Comparison of ENCODE assay signal across 23 cellular contexts in the genomic region with DNA sequence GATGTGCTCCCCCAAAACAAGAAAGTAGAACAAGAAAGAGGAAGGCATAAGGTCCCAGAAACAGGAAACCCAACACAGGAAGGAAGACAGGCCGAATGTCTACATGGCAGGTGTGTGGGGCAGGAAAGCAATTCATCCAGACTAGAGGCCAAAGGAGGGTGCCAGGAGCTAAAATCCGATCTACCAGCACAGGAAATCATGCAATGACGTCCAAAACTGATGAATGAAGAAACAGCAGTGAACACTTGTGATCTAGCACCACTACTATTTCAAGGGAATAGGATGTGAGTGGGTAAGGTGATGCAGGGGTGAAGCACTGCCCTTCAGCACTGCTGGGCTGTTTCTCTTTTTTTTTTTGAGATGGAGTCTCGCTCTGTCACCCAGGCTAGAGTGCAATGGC. TPM values are rescaled to one million over a fixed set of nuclear protein-coding genes. Genes with fewer than 3 reads are reported as not detected.
DNase-seq lines count a peak whose midpoint lies in the region; ATAC-seq, FAIRE-seq and TF ChIP-seq lines count a peak whose summit lies in the region.
"Had no signal": no experiment of that assay in that cellular context is flagged by ENCODE, and none has a peak within 500 bp of the region (broad histone marks: within the 10 kb centered on the region; RNA-seq: fewer than 3 reads in every experiment).

No MANE protein-coding gene starts in this region.

- no peak overlapping the region for H3K9ac ChIP-seq in endothelial cell of umbilical vein (replicated peaks; ENCODE audit: extremely low read depth, insufficient read depth, low read length)

- H2AFZ ChIP-seq in endothelial cell of umbilical vein (ENCODE audit: low read depth, low read length), result no peak overlapping the region

- BruUV-seq in endothelial cell of umbilical vein (replicated peaks; lab: Mats Ljungman, UMichigan), result no TSS peak

- CTCF ChIA-PET in endothelial cell of umbilical vein (lab: Charles Lee), result interaction anchor here (1.1 to 2.7 kb wide), 2 partner anchors 11 to 115 kb away, joined by 4 to 5 read pairs; no protein-coding TSS in a partner anchor

- no peak overlapping the region for H3K27ac ChIP-seq in CD4-positive, CD25-positive, alpha-beta regulatory T cell (ENCODE audit: insufficient read depth, low read length, poor library complexity, severe bottlenecking)
- H3K27ac ChIP-seq in endothelial cell of umbilical vein (ENCODE audit: insufficient read depth, low read depth, low read length), result peak overlapping the region; percentile 16
- H3K27ac ChIP-seq in Peyer's patch, result no peak overlapping the region
- H3K27ac ChIP-seq: colonic mucosa, right lobe of liver, tibial artery had no signal

- POLR2A ChIA-PET in endothelial cell of umbilical vein (lab: Charles Lee), result no interaction called here

- no peaks in the 10 kb centered on the region for H4K20me1 ChIP-seq in endothelial cell of umbilical vein (replicated peaks; ENCODE audit: control insufficient read depth, extremely low read depth, insufficient read depth, low read length)

- peak overlapping the region in 2 of 4 donors; percentile 13 to 68 for H3K4me3 Mint-ChIP-seq in CD4-positive, CD25-positive, alpha-beta regulatory T cell
- no peak overlapping the region for H3K4me3 Mint-ChIP-seq in progenitor cell of endocrine pancreas (ENCODE audit: low read depth)
- H3K4me3 Mint-ChIP-seq: activated B cell treated with CpG ODN at 0.5 μM for 24 hours had no signal

- no peaks in the 10 kb centered on the region for H3K9me1 ChIP-seq in endothelial cell of umbilical vein (replicated peaks; ENCODE audit: control insufficient read depth, extremely low read depth, insufficient read depth, low read length)

- dilution Hi-C loops in endothelial cell of umbilical vein (cut with MboI; ENCODE audit: extremely low pct_ligation_motif_present, low sequenced_read_pairs), result no loop called here

- H3K36me3 Mint-ChIP-seq in CD4-positive, CD25-positive, alpha-beta regulatory T cell, result peaks cover 70% of the 10 kb centered on the region
- peaks cover 5% of the 10 kb centered on the region for H3K36me3 Mint-ChIP-seq in progenitor cell of endocrine pancreas (ENCODE audit: insufficient read depth)

- FAIRE-seq in endothelial cell of umbilical vein (lab: Jason Lieb, UNC), result no peak

- no peak overlapping the region for H3K4me2 ChIP-seq in endothelial cell of umbilical vein (ENCODE audit: insufficient read depth, low read length)

- H3K4me1 ChIP-seq in CD4-positive, CD25-positive, alpha-beta regulatory T cell (ENCODE audit: control insufficient read depth, insufficient read depth, low read length, poor library complexity, severe bottlenecking), result peaks cover 7% of the 10 kb centered on the region
- H3K4me1 ChIP-seq in endothelial cell of umbilical vein (ENCODE audit: control insufficient read depth, extremely low read depth, insufficient read depth, low read length), result peaks cover 41% of the 10 kb centered on the region
- H3K4me1 ChIP-seq in Peyer's patch, result no peaks in the 10 kb centered on the region
- H3K4me1 ChIP-seq: colonic mucosa, tibial artery had no signal

- H3K4me1 Mint-ChIP-seq in CD4-positive, CD25-positive, alpha-beta regulatory T cell, result peaks cover 17 to 29% (median 23%) of the 10 kb centered on the region in 4 donors
- peaks cover 7% of the 10 kb centered on the region for H3K4me1 Mint-ChIP-seq in progenitor cell of endocrine pancreas (ENCODE audit: low read depth)

- H3K79me2 ChIP-seq in endothelial cell of umbilical vein (ENCODE audit: control insufficient read depth, insufficient read depth, low read length), result peaks cover 3% of the 10 kb centered on the region

- peak overlapping the region in 2 of 3 donors; percentile 9 to 91 for H3K27ac Mint-ChIP-seq in CD4-positive, CD25-positive, alpha-beta regulatory T cell
- H3K27ac Mint-ChIP-seq in progenitor cell of endocrine pancreas, result no peak overlapping the region
- H3K27ac Mint-ChIP-seq: activated B cell treated with CpG ODN at 0.5 μM for 24 hours had no signal

- no peaks in the 10 kb centered on the region for H3K9me3 ChIP-seq in CD4-positive, CD25-positive, alpha-beta regulatory T cell (ENCODE audit: control insufficient read depth in 2 of 2, low read length in 2 of 2)
- H3K9me3 ChIP-seq in endothelial cell of umbilical vein (replicated peaks; ENCODE audit: control insufficient read depth, insufficient read depth, low read length) (no peaks in the 10 kb centered on the region), Peyer's patch (no peaks in the 10 kb centered on the region)
- H3K9me3 ChIP-seq: colonic mucosa, right lobe of liver, tibial artery had no signal

- peaks cover 26% of the 10 kb centered on the region for H3K36me3 ChIP-seq in CD4-positive, CD25-positive, alpha-beta regulatory T cell (ENCODE audit: control insufficient read depth, insufficient read depth, low read length)
- H3K36me3 ChIP-seq in endothelial cell of umbilical vein (ENCODE audit: control insufficient read depth in 2 of 2, extremely low read depth in 1 of 2, insufficient read depth in 2 of 2, low read length in 2 of 2) (peaks cover 21 to 32% of the 10 kb centered on the region in 2 experiments), Peyer's patch (no peaks in the 10 kb centered on the region)
- H3K36me3 ChIP-seq: colonic mucosa had no signal

- H3K4me3 ChIP-seq in CD4-positive, CD25-positive, alpha-beta regulatory T cell (ENCODE audit: low read depth, low read length), result no peak overlapping the region
- no peak overlapping the region for H3K4me3 ChIP-seq in endothelial cell of umbilical vein (replicated peaks in 1 of 3; ENCODE audit: insufficient read depth in 1 of 3, low read depth in 1 of 3, low read length in 3 of 3)
- H3K4me3 ChIP-seq in Peyer's patch, result no peak overlapping the region
- H3K4me3 ChIP-seq: colonic mucosa, right lobe of liver, tibial artery had no signal

- no peaks in the 10 kb centered on the region for H3K27me3 Mint-ChIP-seq in CD4-positive, CD25-positive, alpha-beta regulatory T cell
- H3K27me3 Mint-ChIP-seq in progenitor cell of endocrine pancreas, result no peaks in the 10 kb centered on the region
- H3K27me3 Mint-ChIP-seq: activated B cell treated with CpG ODN at 0.5 μM for 24 hours had no signal

- no peak for ATAC-seq in CD4-positive, CD25-positive, alpha-beta regulatory T cell (ENCODE audit: low read depth in 2 of 2)
- ATAC-seq in GM21717 (IDR thresholded peaks at IDR 0.05; ENCODE audit: unreplicated experiment), result no peak

- DNase-seq in CD4-positive, CD25-positive, alpha-beta regulatory T cell, result peak in 2 of 3 donors; percentile 1 to 26
- peak; percentile 15 for DNase-seq in GF-D8 (lab: John Stamatoyannopoulos, UW)
- peak; percentile 22 for DNase-seq in UCSD-AML1 (lab: John Stamatoyannopoulos, UW; ENCODE audit: unreplicated experiment)
- DNase-seq in endothelial cell of umbilical vein (ENCODE audit: low read depth, low spot score), result no peak
- DNase-seq in NCI-H524 (lab: John Stamatoyannopoulos, UW), result no peak
- DNase-seq in Peyer's patch, result no peak
- no peak for DNase-seq in progenitor cell of endocrine pancreas (ENCODE audit: low spot score, unreplicated experiment)
- DNase-seq: activated B cell treated with CpG ODN at 0.5 μM for 24 hours; activated T-cell treated with anti-CD3 and anti-CD28 coated beads for 4 hours; aorta; C1 segment of cervical spinal cord; colonic mucosa; DMS79 treated with DMSO at 0.1 percent for 48 hours; glutamatergic neuron; islet precursor cell; NCI-H187 treated with DMSO at 0.1 percent for 48 hours; NCI-H510A treated with DMSO at 0.1 percent for 48 hours; occipital lobe; right lobe of liver; stimulated activated CD4-positive, alpha-beta T cell treated with anti-CD3 and anti-CD28 coated beads, Interleukin-2, amount 100 ng/mL, for 24 hours; SW 1271; tibial artery had no signal

- H3K27me3 ChIP-seq in CD4-positive, CD25-positive, alpha-beta regulatory T cell (ENCODE audit: control insufficient read depth, insufficient read depth, low read length), result no peaks in the 10 kb centered on the region
- no peaks in the 10 kb centered on the region for H3K27me3 ChIP-seq in endothelial cell of umbilical vein (ENCODE audit: control insufficient read depth in 2 of 2, insufficient read depth in 2 of 2, low read length in 2 of 2)
- no peaks in the 10 kb centered on the region for H3K27me3 ChIP-seq in Peyer's patch
- H3K27me3 ChIP-seq: colonic mucosa, right lobe of liver, tibial artery had no signal

- intact Hi-C loops in endothelial cell of umbilical vein (cut with micrococcal nuclease), result loop anchor here (1.0 kb wide), 1 partner anchor 8 kb away; no protein-coding TSS in a partner anchor

- H3K9me3 Mint-ChIP-seq in CD4-positive, CD25-positive, alpha-beta regulatory T cell, result peaks cover 0 to 3% (median 0%) of the 10 kb centered on the region in 7 donors
- H3K9me3 Mint-ChIP-seq in progenitor cell of endocrine pancreas (ENCODE audit: low read depth), result peaks cover 4% of the 10 kb centered on the region
- H3K9me3 Mint-ChIP-seq: activated B cell treated with CpG ODN at 0.5 μM for 24 hours had no signal

- TF ChIP-seq CTCF in endothelial cell of umbilical vein (IDR thresholded peaks at IDR 0.05; ENCODE audit: extremely low read depth in 1 of 2, insufficient read depth in 1 of 2, low read depth in 1 of 2, low read length in 2 of 2), result no peak
- TF ChIP-seq CTCF in Peyer's patch (IDR thresholded peaks at IDR 0.05), result no peak
- no peak for TF ChIP-seq CTCF in progenitor cell of endocrine pancreas (IDR thresholded peaks at IDR 0.05; ENCODE audit: unreplicated experiment)

- no peak for TF ChIP-seq POLR2A in endothelial cell of umbilical vein (IDR thresholded peaks at IDR 0.05; ENCODE audit: low read depth, low read length)
- no peak for TF ChIP-seq POLR2A in Peyer's patch (IDR thresholded peaks at IDR 0.05)

TF ChIP-seq in endothelial cell of umbilical vein, 7 proteins besides CTCF, POLR2A, EP300 and RAD21 (continues in another document):
- no peak for TF ChIP-seq MYC (IDR thresholded peaks at IDR 0.05; ENCODE audit: low read depth, low read length)
- TF ChIP-seq, protein P1, sequence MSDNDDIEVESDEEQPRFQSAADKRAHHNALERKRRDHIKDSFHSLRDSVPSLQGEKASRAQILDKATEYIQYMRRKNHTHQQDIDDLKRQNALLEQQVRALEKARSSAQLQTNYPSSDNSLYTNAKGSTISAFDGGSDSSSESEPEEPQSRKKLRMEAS (IDR thresholded peaks at IDR 0.05; ENCODE audit: insufficient read depth, insufficient read length), result no peak

RNA-seq across cellular contexts. Expression of gene DOCK9, which starts 59.1 kb away (rescaled TPM):
- total RNA-seq in CD4-positive, CD25-positive, alpha-beta regulatory T cell, result 75.0 TPM
- 1 to 10 TPM; 4.4 to 8.3 (median 6.6) TPM for polyA plus RNA-seq in CD4-positive, CD25-positive, alpha-beta regulatory T cell
- 323 and 334 TPM in 2 replicates for total RNA-seq in endothelial cell of umbilical vein
- 129 and 147 TPM in 2 replicates for polyA plus RNA-seq in endothelial cell of umbilical vein
- 157 and 160 TPM in 2 replicates for polyA plus RNA-seq in endothelial cell of umbilical vein (2011; cell fraction: cytosol; rRNA removed)
- polyA plus RNA-seq in endothelial cell of umbilical vein (2011; cell fraction: nucleus; rRNA removed), result 346 and 384 TPM in 2 replicates
- polyA plus RNA-seq in endothelial cell of umbilical vein (2012), result 202 and 235 TPM in 2 replicates
- 346 and 363 TPM in 2 replicates for polyA minus RNA-seq in endothelial cell of umbilical vein
- 17.8 TPM for polyA minus RNA-seq in endothelial cell of umbilical vein (2011; cell fraction: cytosol; rRNA and poly(A)+ RNA removed)
- 536 and 739 TPM in 2 replicates for polyA minus RNA-seq in endothelial cell of umbilical vein (2011; cell fraction: nucleus; rRNA and poly(A)+ RNA removed)
- total RNA-seq in Peyer's patch, result 100 to 1,000 TPM in 1 of 4 donors, 10 to 100 TPM in 3; 52.5 to 166 (median 54.2) TPM
- 27.9 and 35.7 TPM in 2 replicates for total RNA-seq in progenitor cell of endocrine pancreas

Comparison
In these comparisons a context has a peak if more than half of its experiments do, and no peak if none do; other contexts are left out.
1. DNase-seq: peak in CD4-positive, CD25-positive, alpha-beta regulatory T cell (2 of 3), GF-D8 (single experiment) and UCSD-AML1 (single experiment); none in endothelial cell of umbilical vein (single experiment), NCI-H524 (0 of 2), Peyer's patch (0 of 3) and progenitor cell of endocrine pancreas (single experiment).